ENCODE assay signal across 21 cellular contexts in the genomic region with DNA sequence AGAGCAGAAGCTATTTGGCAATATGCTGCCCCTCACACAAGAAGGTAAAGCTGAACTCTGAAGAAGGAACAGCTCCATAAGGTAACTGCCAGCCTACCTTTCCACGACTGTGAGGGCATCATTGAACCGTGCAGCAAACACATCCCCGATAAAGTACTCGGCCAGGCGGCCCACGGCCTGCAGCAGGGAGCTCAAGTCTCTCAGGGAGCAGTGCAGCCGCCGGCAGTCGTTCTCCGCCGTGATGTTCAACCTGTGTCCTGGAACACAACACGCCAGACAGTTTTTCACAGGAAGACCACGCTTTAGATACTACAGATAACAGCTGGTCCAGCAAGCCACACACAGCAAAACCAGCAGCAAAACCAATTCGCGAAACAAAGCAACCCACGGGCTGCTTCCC.
DNase-seq lines count a peak whose midpoint lies in the region; ATAC-seq and TF ChIP-seq lines count a peak whose summit lies in the region.
"Had no signal": no experiment of that assay in that cellular context is flagged by ENCODE, and none has a peak within 500 bp of the region (broad histone marks: within the 10 kb centered on the region; RNA-seq: fewer than 3 reads in every experiment).

No MANE protein-coding gene starts in this region.

- no peak overlapping the region for H2BK120ac ChIP-seq in mesendoderm (ENCODE audit: low read depth, low read length)

- no peak overlapping the region for H4K5ac ChIP-seq in mesendoderm (ENCODE audit: low read length)

- peak overlapping the region; percentile 12 for H3K23ac ChIP-seq in mesendoderm (ENCODE audit: low read length)

- H3K27me3 ChIP-seq in mesendoderm (ENCODE audit: insufficient read depth, low read length, poor library complexity) = no peaks in the 10 kb centered on the region
- H3K27me3 ChIP-seq: MG63 had no signal

- H3K18ac ChIP-seq in mesendoderm (ENCODE audit: low read length) = no peak overlapping the region

- no peak overlapping the region for H3K4ac ChIP-seq in mesendoderm (ENCODE audit: low read depth, low read length)

- no CpG with 5 or more reads among the region's 16 CpGs for WGBS in mesendoderm (ENCODE audit: extremely low coverage, insufficient coverage, low lambda C conversion rate)

- H2AK5ac ChIP-seq in mesendoderm (ENCODE audit: low read length) = no peak overlapping the region

- TF ChIP-seq CTCF in activated CD8-positive, alpha-beta T cell treated with anti-CD3 and anti-CD28 coated beads for 36 hours (IDR thresholded peaks at IDR 0.05) = no peak

- no peak overlapping the region for H2BK15ac ChIP-seq in mesendoderm (replicated peaks; ENCODE audit: low read depth)

- peaks cover 98% of the 10 kb centered on the region for H3K36me3 Mint-ChIP-seq in activated T-cell treated with anti-CD3 and anti-CD28 coated beads, Interleukin-2, amount 50 U/mL, for 24 hours (ENCODE audit: low read depth)
- peaks cover 16 to 44% of the 10 kb centered on the region in 2 donors for H3K36me3 Mint-ChIP-seq in activated T-cell treated with anti-CD3 and anti-CD28 coated beads, Interleukin-2, amount 50 U/mL, for 72 hours (ENCODE audit: insufficient read depth in 2 of 2)
- H3K36me3 Mint-ChIP-seq in activated CD8-positive, alpha-beta T cell treated with anti-CD3 and anti-CD28 coated beads for 36 hours (ENCODE audit: low read depth) = peaks cover 80% of the 10 kb centered on the region

- no peak overlapping the region for H3K27ac ChIP-seq in mesendoderm (ENCODE audit: low read depth, low read length)
- H3K27ac ChIP-seq: C4-2B, GM23248 had no signal

- H3K9me3 Mint-ChIP-seq in activated T-cell treated with anti-CD3 and anti-CD28 coated beads, Interleukin-2, amount 50 U/mL, for 24 hours = no peaks in the 10 kb centered on the region
- H3K9me3 Mint-ChIP-seq in activated T-cell treated with anti-CD3 and anti-CD28 coated beads, Interleukin-2, amount 50 U/mL, for 72 hours = no peaks in the 10 kb centered on the region
- no peaks in the 10 kb centered on the region for H3K9me3 Mint-ChIP-seq in activated CD8-positive, alpha-beta T cell treated with anti-CD3 and anti-CD28 coated beads for 36 hours
- H3K9me3 Mint-ChIP-seq in stimulated activated naive CD8-positive, alpha-beta T cell treated with anti-CD3 and anti-CD28 coated beads, Interleukin-15, amount 100 ng/mL, for 72 hours = no peaks in the 10 kb centered on the region
- H3K9me3 Mint-ChIP-seq: H9, HFFc6 had no signal

- H2BK5ac ChIP-seq in mesendoderm (ENCODE audit: low read length) = no peak overlapping the region

- no peak overlapping the region for H4K8ac ChIP-seq in mesendoderm (ENCODE audit: low read depth, low read length)

- POLR2A ChIA-PET in activated CD8-positive, alpha-beta T cell treated with anti-CD3 and anti-CD28 coated beads for 36 hours (lab: Charles Lee) = interaction anchor here (1.2 kb wide), 1 partner anchor 56 kb away, joined by 3 read pairs; no protein-coding TSS in a partner anchor

- H3K4me3 ChIP-seq in mesendoderm (ENCODE audit: low read length) = no peak overlapping the region
- H3K4me3 ChIP-seq: GM23248, MG63 had no signal

- no peak for DNase-seq in activated T-cell treated with anti-CD3 and anti-CD28 coated beads, Interleukin-2, amount 50 U/mL, for 24 hours
- DNase-seq in activated T-cell treated with anti-CD3 and anti-CD28 coated beads, Interleukin-2, amount 50 U/mL, for 72 hours = no peak
- no peak for DNase-seq in activated CD8-positive, alpha-beta T cell treated with anti-CD3 and anti-CD28 coated beads for 36 hours
- DNase-seq in mesendoderm = no peak
- no peak for DNase-seq in stimulated activated naive CD8-positive, alpha-beta T cell treated with anti-CD3 and anti-CD28 coated beads, Interleukin-15, amount 100 ng/mL, for 72 hours
- no peak for DNase-seq in stimulated activated CD4-positive, alpha-beta T cell treated with anti-CD3 and anti-CD28 coated beads, Interleukin-4, amount 100 ng/mL, for 4 hours
- DNase-seq: 8988T, AML-193, EL, GM23248, H9, HFFc6, MG63, NCI-H1417, NCI-H1694 treated with DMSO at 0.1 percent for 48 hours, NCI-H2081 treated with DMSO at 0.1 percent for 48 hours, NCI-H2171 treated with DMSO at 0.1 percent for 48 hours, NCI-H526 treated with DMSO at 0.1 percent for 48 hours, Right ventricle myocardium superior had no signal

- peaks cover 20% of the 10 kb centered on the region for H3K4me1 Mint-ChIP-seq in activated T-cell treated with anti-CD3 and anti-CD28 coated beads, Interleukin-2, amount 50 U/mL, for 24 hours (ENCODE audit: low read depth)
- peaks cover 9% of the 10 kb centered on the region for H3K4me1 Mint-ChIP-seq in activated T-cell treated with anti-CD3 and anti-CD28 coated beads, Interleukin-2, amount 50 U/mL, for 72 hours (ENCODE audit: low read depth)
- H3K4me1 Mint-ChIP-seq in activated CD8-positive, alpha-beta T cell treated with anti-CD3 and anti-CD28 coated beads for 36 hours (ENCODE audit: low read depth) = peaks cover 10% of the 10 kb centered on the region
- peaks cover 22% of the 10 kb centered on the region for H3K4me1 Mint-ChIP-seq in stimulated activated naive CD8-positive, alpha-beta T cell treated with anti-CD3 and anti-CD28 coated beads, Interleukin-15, amount 100 ng/mL, for 72 hours

- CTCF ChIA-PET in activated CD8-positive, alpha-beta T cell treated with anti-CD3 and anti-CD28 coated beads for 36 hours (lab: Charles Lee) = interaction anchor here (2.0 kb wide), 1 partner anchor 8 kb away, joined by 10 read pairs; no protein-coding TSS in a partner anchor

- intact Hi-C loops in activated CD8-positive, alpha-beta T cell treated with anti-CD3 and anti-CD28 coated beads for 36 hours (cut with micrococcal nuclease) = no loop called here

- H3K4me3 Mint-ChIP-seq in activated T-cell treated with anti-CD3 and anti-CD28 coated beads, Interleukin-2, amount 50 U/mL, for 24 hours = no peak overlapping the region
- no peak overlapping the region for H3K4me3 Mint-ChIP-seq in activated T-cell treated with anti-CD3 and anti-CD28 coated beads, Interleukin-2, amount 50 U/mL, for 72 hours
- no peak overlapping the region for H3K4me3 Mint-ChIP-seq in activated CD8-positive, alpha-beta T cell treated with anti-CD3 and anti-CD28 coated beads for 36 hours
- no peak overlapping the region for H3K4me3 Mint-ChIP-seq in stimulated activated naive CD8-positive, alpha-beta T cell treated with anti-CD3 and anti-CD28 coated beads, Interleukin-15, amount 100 ng/mL, for 72 hours
- H3K4me3 Mint-ChIP-seq: H9, HFFc6 had no signal

- H3K79me2 ChIP-seq in mesendoderm (ENCODE audit: control insufficient read depth, insufficient read depth, low read length) = no peaks in the 10 kb centered on the region

- no peak overlapping the region for H3K4me2 ChIP-seq in mesendoderm (ENCODE audit: low read length)

- peak overlapping the region; percentile 55 for H3K27ac Mint-ChIP-seq in activated T-cell treated with anti-CD3 and anti-CD28 coated beads, Interleukin-2, amount 50 U/mL, for 24 hours
- no peak overlapping the region for H3K27ac Mint-ChIP-seq in activated T-cell treated with anti-CD3 and anti-CD28 coated beads, Interleukin-2, amount 50 U/mL, for 72 hours
- peak overlapping the region; percentile 14 for H3K27ac Mint-ChIP-seq in activated CD8-positive, alpha-beta T cell treated with anti-CD3 and anti-CD28 coated beads for 36 hours
- peak overlapping the region; percentile 28 to 87 for H3K27ac Mint-ChIP-seq in stimulated activated naive CD8-positive, alpha-beta T cell treated with anti-CD3 and anti-CD28 coated beads, Interleukin-15, amount 100 ng/mL, for 72 hours
- H3K27ac Mint-ChIP-seq: HFFc6 had no signal

- H3K27me3 Mint-ChIP-seq in activated T-cell treated with anti-CD3 and anti-CD28 coated beads, Interleukin-2, amount 50 U/mL, for 24 hours = no peaks in the 10 kb centered on the region
- H3K27me3 Mint-ChIP-seq in activated T-cell treated with anti-CD3 and anti-CD28 coated beads, Interleukin-2, amount 50 U/mL, for 72 hours (ENCODE audit: low read depth) = no peaks in the 10 kb centered on the region
- no peaks in the 10 kb centered on the region for H3K27me3 Mint-ChIP-seq in activated CD8-positive, alpha-beta T cell treated with anti-CD3 and anti-CD28 coated beads for 36 hours
- no peaks in the 10 kb centered on the region for H3K27me3 Mint-ChIP-seq in stimulated activated naive CD8-positive, alpha-beta T cell treated with anti-CD3 and anti-CD28 coated beads, Interleukin-15, amount 100 ng/mL, for 72 hours

- H3K36me3 ChIP-seq in mesendoderm (ENCODE audit: control insufficient read depth, insufficient read depth, low read length) = peaks cover 5% of the 10 kb centered on the region

- no peak overlapping the region for H3K56ac ChIP-seq in mesendoderm (ENCODE audit: low read length)

- H3K4me1 ChIP-seq in mesendoderm (ENCODE audit: control insufficient read depth, low read depth, low read length) = no peaks in the 10 kb centered on the region

- no peak for ATAC-seq in activated T-cell treated with anti-CD3 and anti-CD28 coated beads, Interleukin-2, amount 50 U/mL, for 72 hours (replicated peaks in 1 of 2)
- ATAC-seq in activated CD8-positive, alpha-beta T cell treated with anti-CD3 and anti-CD28 coated beads for 36 hours = no peak
- ATAC-seq in stimulated activated naive CD8-positive, alpha-beta T cell treated with anti-CD3 and anti-CD28 coated beads, Interleukin-15, amount 100 ng/mL, for 72 hours = no peak
- no peak for ATAC-seq in HG02885 (IDR thresholded peaks at IDR 0.05; ENCODE audit: poor library complexity, unreplicated experiment)

- H3K79me1 ChIP-seq in mesendoderm (ENCODE audit: low read length) = peaks cover 3% of the 10 kb centered on the region

- H3K9ac ChIP-seq in mesendoderm (ENCODE audit: low read length) = no peak overlapping the region
- H3K9ac ChIP-seq: GM23248 had no signal
